16 cellular contexts compared by ENCODE assay signal in genomic region chr16:66364959-66365306, GRCh38. TPM values are rescaled to one million over a fixed set of nuclear protein-coding genes. Genes with fewer than 3 reads are reported as not detected.
A peak's percentile ranks its signal among the peaks of the same experiment; 100 is the strongest.
DNase-seq lines count a peak whose midpoint lies in the region; ATAC-seq, FAIRE-seq and TF ChIP-seq lines count a peak whose summit lies in the region.
"Had no signal": no experiment of that assay in that cellular context is flagged by ENCODE, and none has a peak within 500 bp of the region (broad histone marks: within the 10 kb centered on the region; RNA-seq: fewer than 3 reads in every experiment).

No MANE protein-coding gene starts in this region.

- TF ChIP-seq CTCF in C4-2B (conservative IDR thresholded peaks at IDR 0.05): no peak
- no peak for TF ChIP-seq CTCF in bronchial epithelial cell (IDR thresholded peaks at IDR 0.05; ENCODE audit: insufficient read depth, low read length, severe bottlenecking)
- no peak for TF ChIP-seq CTCF in left lung (IDR thresholded peaks at IDR 0.05)
- TF ChIP-seq CTCF in gastrocnemius medialis (IDR thresholded peaks at IDR 0.05 in 4 of 5, conservative IDR thresholded peaks at IDR 0.05 in 1 of 5): no peak

- H3K27me3 ChIP-seq in bronchial epithelial cell (ENCODE audit: control insufficient read depth, insufficient read depth, low read length): no peaks in the 10 kb centered on the region
- H3K27me3 ChIP-seq in left lung: peaks cover 0 to 28% of the 10 kb centered on the region in 2 donors
- H3K27me3 ChIP-seq in gastrocnemius medialis: no peaks in the 10 kb centered on the region

- in situ Hi-C loops in gastrocnemius medialis (cut with MboI; ENCODE audit: low sequenced_read_pairs in 4 of 4): no loop called here

- DNase-seq in bronchial epithelial cell (ENCODE audit: low read depth) (peak; percentile 77), left lung (no peak), gastrocnemius medialis (no peak), NCI-H146 treated with DMSO at 0.1 percent for 48 hours (lab: John Stamatoyannopoulos, UW; ENCODE audit: unreplicated experiment) (no peak), NCI-H2107 (lab: John Stamatoyannopoulos, UW) (no peak)
- DNase-seq in activated T-cell treated with anti-CD3 and anti-CD28 coated beads, Interleukin-2, amount 50 U/mL, for 24 hours: no peak
- DNase-seq: activated CD4-positive, alpha-beta T cell treated with anti-CD3 and anti-CD28 coated beads for 1 hour; activated effector memory CD4-positive, alpha-beta T cell treated with Interleukin-2 at 50 U/mL for 16 hours; KG1; NCI-H526 treated with DMSO at 0.1 percent for 48 hours had no signal

- no peak overlapping the region for H3K4me3 Mint-ChIP-seq in activated T-cell treated with anti-CD3 and anti-CD28 coated beads, Interleukin-2, amount 50 U/mL, for 24 hours
- H3K4me3 Mint-ChIP-seq: memory B cell; natural killer cell treated with Interleukin-12 subunit alpha and Interleukin-12 subunit beta and Interleukin-15 and Interleukin-18, amount 100 ng/mL, for 72 hours; stimulated activated naive CD8-positive, alpha-beta T cell treated with anti-CD3 and anti-CD28 coated beads, Interleukin-15, Interleukin-2, amounts not matched to agents 100 ng/mL and 50 ng/mL, for 24 hours had no signal

- intact Hi-C loops in left lung (cut with DNase I) (no loop called here), gastrocnemius medialis (cut with DNase I; ENCODE audit: low total_unique reads) (no loop called here)

- ATAC-seq in left lung: no peak
- no peak for ATAC-seq in gastrocnemius medialis
- ATAC-seq in GM19467 (IDR thresholded peaks at IDR 0.05; ENCODE audit: unreplicated experiment): no peak
- ATAC-seq: natural killer cell treated with Interleukin-12 subunit alpha and Interleukin-12 subunit beta and Interleukin-15 and Interleukin-18, amount 100 ng/mL, for 72 hours had no signal

- H3K9me3 ChIP-seq in left lung (no peaks in the 10 kb centered on the region), gastrocnemius medialis (no peaks in the 10 kb centered on the region)

- H3K27me3 Mint-ChIP-seq in activated T-cell treated with anti-CD3 and anti-CD28 coated beads, Interleukin-2, amount 50 U/mL, for 24 hours: peaks cover 55% of the 10 kb centered on the region

- no peaks in the 10 kb centered on the region for H3K36me3 Mint-ChIP-seq in activated T-cell treated with anti-CD3 and anti-CD28 coated beads, Interleukin-2, amount 50 U/mL, for 24 hours (ENCODE audit: low read depth)
- H3K36me3 Mint-ChIP-seq: memory B cell; natural killer cell treated with Interleukin-12 subunit alpha and Interleukin-12 subunit beta and Interleukin-15 and Interleukin-18, amount 100 ng/mL, for 72 hours had no signal

- H3K4me1 Mint-ChIP-seq in activated T-cell treated with anti-CD3 and anti-CD28 coated beads, Interleukin-2, amount 50 U/mL, for 24 hours (ENCODE audit: low read depth): no peaks in the 10 kb centered on the region

- H3K4me1 ChIP-seq in left lung (peaks cover 0 to 47% of the 10 kb centered on the region in 2 donors), gastrocnemius medialis (peaks cover 0 to 8% of the 10 kb centered on the region in 2 donors)

- H3K9me3 Mint-ChIP-seq in activated T-cell treated with anti-CD3 and anti-CD28 coated beads, Interleukin-2, amount 50 U/mL, for 24 hours: no peaks in the 10 kb centered on the region
- H3K9me3 Mint-ChIP-seq: memory B cell; natural killer cell treated with Interleukin-12 subunit alpha and Interleukin-12 subunit beta and Interleukin-15 and Interleukin-18, amount 100 ng/mL, for 72 hours; stimulated activated naive CD8-positive, alpha-beta T cell treated with anti-CD3 and anti-CD28 coated beads, Interleukin-15, Interleukin-2, amounts not matched to agents 100 ng/mL and 50 ng/mL, for 24 hours had no signal

- no peaks in the 10 kb centered on the region for H3K36me3 ChIP-seq in bronchial epithelial cell (ENCODE audit: control insufficient read depth, insufficient read depth, low read length)
- no peaks in the 10 kb centered on the region for H3K36me3 ChIP-seq in left lung
- no peaks in the 10 kb centered on the region for H3K36me3 ChIP-seq in gastrocnemius medialis

- H3K27ac Mint-ChIP-seq in activated T-cell treated with anti-CD3 and anti-CD28 coated beads, Interleukin-2, amount 50 U/mL, for 24 hours: no peak overlapping the region
- H3K27ac Mint-ChIP-seq: memory B cell; natural killer cell treated with Interleukin-12 subunit alpha and Interleukin-12 subunit beta and Interleukin-15 and Interleukin-18, amount 100 ng/mL, for 72 hours; stimulated activated naive CD8-positive, alpha-beta T cell treated with anti-CD3 and anti-CD28 coated beads, Interleukin-15, Interleukin-2, amounts not matched to agents 100 ng/mL and 50 ng/mL, for 24 hours had no signal

- no peak for FAIRE-seq in bronchial epithelial cell (lab: Jason Lieb, UNC)

- H3K27ac ChIP-seq in C4-2B: peak overlapping the region; percentile 88
- H3K27ac ChIP-seq in left lung: peak overlapping the region; percentile 53 to 78
- peak overlapping the region; percentile 54 to 84 (median 80) for H3K27ac ChIP-seq in gastrocnemius medialis
- H3K27ac ChIP-seq: SK-N-MC had no signal

- TF ChIP-seq POLR2A in gastrocnemius medialis (IDR thresholded peaks at IDR 0.05): no peak

- no peak overlapping the region for H3K4me3 ChIP-seq in bronchial epithelial cell (ENCODE audit: low read depth, low read length)
- H3K4me3 ChIP-seq in left lung: no peak overlapping the region
- no peak overlapping the region for H3K4me3 ChIP-seq in gastrocnemius medialis
- H3K4me3 ChIP-seq: SK-N-MC had no signal

RNA-seq across cellular contexts. Expression of gene CDH5, which starts 1.6 kb away (rescaled TPM):
- total RNA-seq in bronchial epithelial cell: not detected in 2 replicates
- total RNA-seq in left lung: 10 to 100 TPM; 77.2 to 86.5 TPM
- 10 to 100 TPM; 24.3 to 37.4 (median 31.7) TPM for total RNA-seq in gastrocnemius medialis
- total RNA-seq: natural killer cell treated with Interleukin-12 subunit alpha and Interleukin-12 subunit beta and Interleukin-15 and Interleukin-18, amount 100 ng/mL, for 72 hours had no signal

Comparison
In these comparisons a context has a peak if more than half of its experiments do, and no peak if none do; other contexts are left out.
1. RNA of gene CDH5, which starts 1.6 kb away (total RNA-seq): 77.2 to 86.5 TPM in left lung and 24.3 to 37.4 TPM in gastrocnemius medialis; not detected in bronchial epithelial cell; every median in the first group is over 10 times any median in the second.
2. Peak in every context shown above with its lines, with median percentiles within 50 percentile points of each other: H3K27ac ChIP-seq.